9 cellular contexts compared by ENCODE assay signal in the genomic region with DNA sequence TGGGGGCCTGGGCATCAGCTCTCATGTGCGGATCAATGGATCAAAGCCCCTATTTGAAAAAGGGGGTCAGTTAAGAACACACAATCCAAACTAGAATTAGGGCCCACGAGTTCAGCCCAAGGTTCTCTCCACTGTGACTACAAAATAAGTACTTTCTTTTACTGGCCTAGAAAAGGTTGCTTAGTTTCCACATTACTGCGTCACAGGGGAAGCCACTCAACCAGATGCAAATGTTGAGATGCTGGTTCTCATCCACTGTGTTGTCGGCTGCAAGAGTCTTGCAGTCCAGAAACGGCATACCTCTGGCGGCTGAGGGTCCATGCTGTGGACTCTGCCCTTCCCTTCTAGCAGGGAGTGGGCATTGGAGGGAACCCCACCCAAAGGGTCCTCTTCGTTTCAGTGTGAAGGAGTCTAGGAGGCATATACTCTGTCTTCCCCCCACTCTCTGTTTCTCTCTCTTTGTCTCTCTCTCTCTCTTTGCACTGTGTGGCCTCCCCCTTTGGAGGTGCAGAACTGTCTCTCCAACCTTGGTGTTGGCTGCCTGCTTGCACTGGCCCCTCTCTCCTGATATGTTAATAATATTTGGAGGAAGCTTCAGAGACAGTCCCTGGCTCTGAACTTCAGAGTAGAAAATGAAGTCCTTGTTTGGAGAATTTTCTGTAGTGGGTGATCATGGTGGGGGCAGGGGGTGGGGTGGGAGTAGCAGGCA.
DNase-seq lines count a peak whose midpoint lies in the region; ATAC-seq and TF ChIP-seq lines count a peak whose summit lies in the region.
"Had no signal": no experiment of that assay in that cellular context is flagged by ENCODE, and none has a peak within 500 bp of the region (broad histone marks: within the 10 kb centered on the region; RNA-seq: fewer than 3 reads in every experiment).

No MANE protein-coding gene starts in this region.

- no peak overlapping the region for H2AFZ ChIP-seq in neuronal stem cell (ENCODE audit: low read length)

- no CpG with 5 or more reads among the region's 7 CpGs for WGBS in neuronal stem cell (ENCODE audit: extremely low coverage in 2 of 2, insufficient read length in 2 of 2, insufficient replicate concordance in 1 of 2), 2 donors
- WGBS in mesendoderm (ENCODE audit: extremely low coverage, insufficient coverage, low lambda C conversion rate) = no CpG with 5 or more reads among the region's 7 CpGs

- H3K4me3 ChIP-seq in neuronal stem cell (ENCODE audit: low read length in 2 of 2) = no peak overlapping the region
- no peak overlapping the region for H3K4me3 ChIP-seq in mesendoderm (ENCODE audit: low read length)

- peaks cover 29 to 43% of the 10 kb centered on the region in 2 donors for H3K4me1 ChIP-seq in neuronal stem cell (ENCODE audit: control insufficient read depth in 2 of 2, insufficient read depth in 1 of 2, low read depth in 1 of 2, low read length in 2 of 2)
- no peaks in the 10 kb centered on the region for H3K4me1 ChIP-seq in mesendoderm (ENCODE audit: control insufficient read depth, low read depth, low read length)

- H3K4ac ChIP-seq in neuronal stem cell (ENCODE audit: low read length) (no peak overlapping the region), mesendoderm (ENCODE audit: low read depth, low read length) (no peak overlapping the region)

- peak; percentile 25 for DNase-seq in germinal center (ENCODE audit: low spot score)
- DNase-seq in neuronal stem cell (ENCODE audit: low spot score) = no peak
- DNase-seq in type B pancreatic cell (ENCODE audit: extremely low spot score, unreplicated experiment) = no peak
- DNase-seq in EL = no peak
- no peak for DNase-seq in omental fat pad (ENCODE audit: low spot score)
- no peak for DNase-seq in mesendoderm

- no peak overlapping the region for H2BK12ac ChIP-seq in neuronal stem cell (ENCODE audit: low read length)

- H3K4me3 Mint-ChIP-seq in type B pancreatic cell = no peak overlapping the region
- H3K4me3 Mint-ChIP-seq: activated naive CD4-positive, alpha-beta T cell treated with anti-CD3 and anti-CD28 coated beads, Interleukin-2, amount 50 U/mL, for 24 hours had no signal

- H3K4me2 ChIP-seq in neuronal stem cell (ENCODE audit: insufficient read depth, low read length, poor library complexity, severe bottlenecking) (no peak overlapping the region), mesendoderm (ENCODE audit: low read length) (no peak overlapping the region)

- no peak overlapping the region for H4K5ac ChIP-seq in mesendoderm (ENCODE audit: low read length)

- no peak overlapping the region for H3K56ac ChIP-seq in mesendoderm (ENCODE audit: low read length)

- no peak overlapping the region for H4K91ac ChIP-seq in neuronal stem cell (ENCODE audit: low read depth, low read length, poor library complexity)

- no peaks in the 10 kb centered on the region for H3K9me3 Mint-ChIP-seq in type B pancreatic cell
- H3K9me3 Mint-ChIP-seq: activated naive CD4-positive, alpha-beta T cell treated with anti-CD3 and anti-CD28 coated beads, Interleukin-2, amount 50 U/mL, for 24 hours had no signal

- H3K23ac ChIP-seq in neuronal stem cell (ENCODE audit: low read depth, low read length, poor library complexity) (no peak overlapping the region), mesendoderm (ENCODE audit: low read length) (no peak overlapping the region)

- H3K27ac ChIP-seq in VCaP (peak overlapping the region; percentile 93), neuronal stem cell (replicated peaks; ENCODE audit: low read length) (no peak overlapping the region), mesendoderm (ENCODE audit: low read depth, low read length) (no peak overlapping the region)
- H3K27ac ChIP-seq: HL-60 had no signal

- H2BK120ac ChIP-seq in neuronal stem cell (ENCODE audit: low read depth, low read length) (no peak overlapping the region), mesendoderm (ENCODE audit: low read depth, low read length) (no peak overlapping the region)

- TF ChIP-seq CTCF in VCaP (conservative IDR thresholded peaks at IDR 0.05) (no peak), type B pancreatic cell (conservative IDR thresholded peaks at IDR 0.05) (no peak), omental fat pad (IDR thresholded peaks at IDR 0.05) (no peak)

- H3K18ac ChIP-seq in neuronal stem cell (ENCODE audit: low read length) (peak overlapping the region; percentile 81), mesendoderm (ENCODE audit: low read length) (no peak overlapping the region)

- H3K4me1 Mint-ChIP-seq in type B pancreatic cell (ENCODE audit: unreplicated experiment) = peaks cover 55% of the 10 kb centered on the region

- no peaks in the 10 kb centered on the region for H3K79me2 ChIP-seq in mesendoderm (ENCODE audit: control insufficient read depth, insufficient read depth, low read length)

- H4K8ac ChIP-seq in neuronal stem cell (ENCODE audit: low read depth, low read length) (no peak overlapping the region), mesendoderm (ENCODE audit: low read depth, low read length) (no peak overlapping the region)

- peak overlapping the region; percentile 85 for H3K27ac Mint-ChIP-seq in type B pancreatic cell
- H3K27ac Mint-ChIP-seq: activated naive CD4-positive, alpha-beta T cell treated with anti-CD3 and anti-CD28 coated beads, Interleukin-2, amount 50 U/mL, for 24 hours had no signal

- H3K27me3 ChIP-seq in neuronal stem cell (ENCODE audit: control insufficient read depth in 3 of 3, insufficient read depth in 3 of 3, low read depth in 1 of 3, low read length in 3 of 3) (no peaks in the 10 kb centered on the region), mesendoderm (ENCODE audit: insufficient read depth, low read length, poor library complexity) (no peaks in the 10 kb centered on the region)

- H2AK5ac ChIP-seq in neuronal stem cell (ENCODE audit: low read depth, low read length) = no peak overlapping the region
- no peak overlapping the region for H2AK5ac ChIP-seq in mesendoderm (ENCODE audit: low read length)

- no peak overlapping the region for H2BK5ac ChIP-seq in neuronal stem cell (ENCODE audit: low read length)
- H2BK5ac ChIP-seq in mesendoderm (ENCODE audit: low read length) = no peak overlapping the region

- H3K9ac ChIP-seq in neuronal stem cell (ENCODE audit: low read depth, low read length, poor library complexity) = no peak overlapping the region
- H3K9ac ChIP-seq in mesendoderm (ENCODE audit: low read length) = no peak overlapping the region

- peaks cover 0 to 3% of the 10 kb centered on the region in 2 donors for H3K36me3 ChIP-seq in neuronal stem cell (replicated peaks in 1 of 2; ENCODE audit: control insufficient read depth in 2 of 2, insufficient read depth in 2 of 2, low read length in 2 of 2)
- H3K36me3 ChIP-seq in mesendoderm (ENCODE audit: control insufficient read depth, insufficient read depth, low read length) = no peaks in the 10 kb centered on the region

- H3K9me3 ChIP-seq in neuronal stem cell (replicated peaks in 1 of 2; ENCODE audit: control insufficient read depth in 2 of 2, insufficient read depth in 1 of 2, low read depth in 1 of 2, low read length in 2 of 2) = peaks cover 0 to 2% of the 10 kb centered on the region in 2 donors

- no peaks in the 10 kb centered on the region for H3K36me3 Mint-ChIP-seq in type B pancreatic cell
- H3K36me3 Mint-ChIP-seq: activated naive CD4-positive, alpha-beta T cell treated with anti-CD3 and anti-CD28 coated beads, Interleukin-2, amount 50 U/mL, for 24 hours had no signal

- no peak overlapping the region for H2BK15ac ChIP-seq in neuronal stem cell (ENCODE audit: low read length)
- no peak overlapping the region for H2BK15ac ChIP-seq in mesendoderm (replicated peaks; ENCODE audit: low read depth)

- no peak for ATAC-seq in omental fat pad (ENCODE audit: low FRiP score)

- H3K79me1 ChIP-seq in neuronal stem cell (ENCODE audit: low read depth, low read length) = peaks cover 6% of the 10 kb centered on the region
- no peaks in the 10 kb centered on the region for H3K79me1 ChIP-seq in mesendoderm (ENCODE audit: low read length)

- no peak overlapping the region for H3K14ac ChIP-seq in neuronal stem cell (ENCODE audit: low read length)

- peaks cover 16% of the 10 kb centered on the region for H3K27me3 Mint-ChIP-seq in type B pancreatic cell
- H3K27me3 Mint-ChIP-seq: activated naive CD4-positive, alpha-beta T cell treated with anti-CD3 and anti-CD28 coated beads, Interleukin-2, amount 50 U/mL, for 24 hours had no signal
